ENCODE assay signal across 8 cellular contexts in genomic region chr2:96174251-96175144, GRCh38. TPM values are rescaled to one million over a fixed set of nuclear protein-coding genes. Genes with fewer than 3 reads are reported as not detected.
DNase-seq lines count a peak whose midpoint lies in the region; ATAC-seq, FAIRE-seq and TF ChIP-seq lines count a peak whose summit lies in the region.

No MANE protein-coding gene starts in this region.

- H3K36me3 Mint-ChIP-seq in osteocyte (ENCODE audit: unreplicated experiment) = no peaks in the 10 kb centered on the region

- H3K4me1 ChIP-seq in foreskin keratinocyte (no peaks in the 10 kb centered on the region), tibial artery (no peaks in the 10 kb centered on the region)

- TF ChIP-seq CTCF in D721Med (IDR thresholded peaks at IDR 0.05; ENCODE audit: insufficient read depth, missing control alignments) = peak; percentile 94
- peak; percentile 90 for TF ChIP-seq CTCF in LNCaP clone FGC (IDR thresholded peaks at IDR 0.05; ENCODE audit: control insufficient read depth, extremely low read depth, insufficient read depth)
- TF ChIP-seq CTCF in foreskin keratinocyte (conservative IDR thresholded peaks at IDR 0.05) = peak; percentile 92
- peak; percentile 87 for TF ChIP-seq CTCF in osteocyte (IDR thresholded peaks at IDR 0.05)
- TF ChIP-seq CTCF in tibial artery (IDR thresholded peaks at IDR 0.05) = peak; percentile 80 to 85

- no peaks in the 10 kb centered on the region for H3K4me1 Mint-ChIP-seq in osteocyte (ENCODE audit: unreplicated experiment)

- peak; percentile 48 for FAIRE-seq in D721Med (lab: Jason Lieb, UNC)

- DNase-seq in D721Med (ENCODE audit: insufficient read length, low spot score) (peak; percentile 72), LNCaP clone FGC (ENCODE audit: low read depth) (no peak), SHP77 (lab: John Stamatoyannopoulos, UW) (peak; percentile 56 to 67), foreskin keratinocyte (peak; percentile 10 to 40), osteocyte (ENCODE audit: extremely low spot score, unreplicated experiment) (no peak), tibial artery (peak; percentile 65 to 80)
- peak; percentile 68 for DNase-seq in activated effector memory CD4-positive, alpha-beta T cell treated with Interleukin-2 at 50 U/mL for 16 hours

- ATAC-seq in GM21576 (IDR thresholded peaks at IDR 0.05; ENCODE audit: unreplicated experiment) (peak; percentile 89), foreskin keratinocyte (peak; percentile 83)

- no peak overlapping the region for H3K27ac Mint-ChIP-seq in osteocyte (ENCODE audit: unreplicated experiment)

- H3K27me3 Mint-ChIP-seq in osteocyte (ENCODE audit: unreplicated experiment) = peaks cover 2% of the 10 kb centered on the region

- H3K36me3 ChIP-seq in tibial artery = no peaks in the 10 kb centered on the region

- no peak overlapping the region for H3K4me3 Mint-ChIP-seq in osteocyte (ENCODE audit: unreplicated experiment)

- H3K4me3 ChIP-seq in LNCaP clone FGC (ENCODE audit: low read depth, low read length) = no peak overlapping the region
- no peak overlapping the region for H3K4me3 ChIP-seq in tibial artery

- H3K27me3 ChIP-seq in foreskin keratinocyte (peaks cover 3% of the 10 kb centered on the region), tibial artery (no peaks in the 10 kb centered on the region)

- no peaks in the 10 kb centered on the region for H3K9me3 Mint-ChIP-seq in osteocyte (ENCODE audit: unreplicated experiment)

- no peak overlapping the region for H3K27ac ChIP-seq in foreskin keratinocyte
- no peak overlapping the region for H3K27ac ChIP-seq in tibial artery

- intact Hi-C loops in tibial artery (cut with DNase I; ENCODE audit: low total_unique reads) = no loop called here

- H3K9me3 ChIP-seq in tibial artery = peaks cover 0 to 5% (median 0%) of the 10 kb centered on the region in 3 donors

RNA-seq across cellular contexts. Expression of gene DUSP2, which starts 29.3 kb away (rescaled TPM):
- 1.9 and 2.6 TPM in 2 replicates for total RNA-seq in foreskin keratinocyte
- polyA plus RNA-seq in foreskin keratinocyte = 2.5 and 2.8 TPM in 2 replicates
- 0.68 and 0.78 TPM in 2 replicates for total RNA-seq in osteocyte

RNA-seq across cellular contexts. Expression of gene STARD7, which starts 34.1 kb away (rescaled TPM):
- 110 and 120 TPM in 2 replicates for total RNA-seq in foreskin keratinocyte
- 48.3 and 62.2 TPM in 2 replicates for polyA plus RNA-seq in foreskin keratinocyte
- 80.2 and 94.1 TPM in 2 replicates for total RNA-seq in osteocyte

RNA-seq across cellular contexts. Expression of gene ASTL, which starts 36.2 kb away (rescaled TPM):
- not detected in 2 replicates for total RNA-seq in foreskin keratinocyte
- polyA plus RNA-seq in foreskin keratinocyte = not detected in 2 replicates
- not detected in 2 replicates for total RNA-seq in osteocyte

RNA-seq across cellular contexts. Expression of gene ADRA2B, which starts 58.1 kb away (rescaled TPM):
- 0.03 and 0.04 TPM in 2 replicates for total RNA-seq in foreskin keratinocyte
- 0.01 and 0.04 TPM in 2 replicates for polyA plus RNA-seq in foreskin keratinocyte
- total RNA-seq in osteocyte = not detected in 2 replicates

Comparison
In these comparisons a context has a peak if more than half of its experiments do, and no peak if none do; other contexts are left out.
1. DNase-seq: peak in D721Med (single experiment), SHP77 (2 of 2), activated effector memory CD4-positive, alpha-beta T cell treated with Interleukin-2 at 50 U/mL for 16 hours (single experiment), foreskin keratinocyte (2 of 2) and tibial artery (2 of 2); none in LNCaP clone FGC (single experiment) and osteocyte (single experiment).
2. Peak in every context shown above with its lines, with median percentiles within 50 percentile points of each other: CTCF ChIP-seq.